Comparison of ENCODE assay signal across 12 cellular contexts in genomic region chr22:43127166-43127908, GRCh38. TPM values are rescaled to one million over a fixed set of nuclear protein-coding genes. Genes with fewer than 3 reads are reported as not detected.
DNase-seq lines count a peak whose midpoint lies in the region; TF ChIP-seq lines count a peak whose summit lies in the region.
"Had no signal": no experiment of that assay in that cellular context is flagged by ENCODE, and none has a peak within 500 bp of the region (broad histone marks: within the 10 kb centered on the region; RNA-seq: fewer than 3 reads in every experiment).

No MANE protein-coding gene starts in this region.

- peak overlapping the region; percentile 75 for H3K27ac Mint-ChIP-seq in HFFc6

- no peaks in the 10 kb centered on the region for H4K20me1 ChIP-seq in osteoblast (ENCODE audit: insufficient read depth, low read length)

- TF ChIP-seq CTCF in HFFc6 (IDR thresholded peaks at IDR 0.05), result no peak
- TF ChIP-seq CTCF in breast epithelium (IDR thresholded peaks at IDR 0.05), result no peak
- no peak for TF ChIP-seq CTCF in osteoblast (IDR thresholded peaks at IDR 0.05; ENCODE audit: extremely low read depth, low read depth, low read length)
- no peak for TF ChIP-seq CTCF in GM13977 (IDR thresholded peaks at IDR 0.05; ENCODE audit: extremely low read depth, insufficient read depth, missing control alignments)

- H3K27me3 Mint-ChIP-seq in HFFc6 (ENCODE audit: insufficient read depth), result no peaks in the 10 kb centered on the region; the same call in none of the 2 replicates

- peaks cover 0 to 8% of the 10 kb centered on the region in 2 donors for H3K4me1 ChIP-seq in breast epithelium
- peaks cover 9% of the 10 kb centered on the region for H3K4me1 ChIP-seq in osteoblast (ENCODE audit: insufficient read depth, low read length)

- no peak overlapping the region for H2AFZ ChIP-seq in osteoblast (ENCODE audit: low read length)

- H3K9me3 ChIP-seq in breast epithelium (no peaks in the 10 kb centered on the region), osteoblast (ENCODE audit: low read depth, low read length) (no peaks in the 10 kb centered on the region)

- no peak overlapping the region for H3K4me2 ChIP-seq in osteoblast (ENCODE audit: insufficient read depth, low read length)

- in situ Hi-C loops in GM13977 (cut with MboI; ENCODE audit: low pct_unique_long_range_greater_than_20kb, low sequenced_read_pairs, unreplicated experiment), result no loop called here

- H3K36me3 Mint-ChIP-seq in HFFc6 (ENCODE audit: low read depth), result no peaks in the 10 kb centered on the region

- H3K4me1 Mint-ChIP-seq in HFFc6 (ENCODE audit: low read depth), result peaks cover 14% of the 10 kb centered on the region

- H3K27ac ChIP-seq in breast epithelium (peak overlapping the region; percentile 66 to 74), osteoblast (ENCODE audit: low read depth, low read length) (no peak overlapping the region)

- no peak for TF ChIP-seq POLR2A in breast epithelium (IDR thresholded peaks at IDR 0.05)

- H3K27me3 ChIP-seq in breast epithelium, result no peaks in the 10 kb centered on the region
- no peaks in the 10 kb centered on the region for H3K27me3 ChIP-seq in osteoblast (ENCODE audit: insufficient read depth, low read length)

- no peaks in the 10 kb centered on the region for H3K79me2 ChIP-seq in osteoblast (ENCODE audit: insufficient read depth, low read length)

- no peak overlapping the region for H3K4me3 Mint-ChIP-seq in HFFc6

- H3K36me3 ChIP-seq in breast epithelium (no peaks in the 10 kb centered on the region), osteoblast (ENCODE audit: insufficient read depth, low read length) (peaks cover 4% of the 10 kb centered on the region)

- H3K9me3 Mint-ChIP-seq in HFFc6, result no peaks in the 10 kb centered on the region

- intact Hi-C loops in breast epithelium (cut with DNase I; ENCODE audit: low total_unique reads), result no loop called here

- H3K4me3 ChIP-seq in breast epithelium (no peak overlapping the region), osteoblast (ENCODE audit: insufficient read depth, low read length) (no peak overlapping the region)
- H3K4me3 ChIP-seq: lung had no signal

- DNase-seq in HFFc6 (no peak), breast epithelium (ENCODE audit: low spot score in 2 of 2) (no peak), osteoblast (ENCODE audit: insufficient read length, low spot score, missing footprints) (peak; percentile 65), NCI-H1930 (lab: John Stamatoyannopoulos, UW) (no peak), GM13977 (ENCODE audit: low spot score) (no peak), kidney glomerular epithelial cell (lab: John Stamatoyannopoulos, UW) (no peak)
- DNase-seq: activated T-cell treated with anti-CD3 and anti-CD28 coated beads for 4 hours; effector CD8-positive, alpha-beta T cell; SHP77 treated with DMSO at 0.1 percent for 48 hours; stimulated activated CD4-positive, alpha-beta T cell treated with anti-CD3 and anti-CD28 coated beads, Interleukin-2, amount 100 ng/mL, for 24 hours; stimulated activated naive CD4-positive, alpha-beta T cell treated with Interleukin-2 at 50 U/mL for 16 hours had no signal

RNA-seq across cellular contexts. Expression of gene MCAT, which starts 15.9 kb away (rescaled TPM):
- 10 to 100 TPM; 15.1 to 16.6 (median 15.6) TPM for total RNA-seq in HFFc6 (2021; fragmentation: NEBNext Ultra II Directional; extraction: Animal tissue kit (Norgen Biotek cat#: 25700))
- total RNA-seq in breast epithelium (10 to 100 TPM; 18.6 to 31.1 (median 26.2) TPM), osteoblast (12.7 and 21.4 TPM in 2 replicates)

RNA-seq across cellular contexts. Expression of gene BIK, which starts 16.8 kb away (rescaled TPM):
- total RNA-seq in HFFc6 (2021; fragmentation: NEBNext Ultra II Directional; extraction: Animal tissue kit (Norgen Biotek cat#: 25700)), result under 1 TPM in 1 of 6 experiments, not detected in 5; 0.20 TPM
- total RNA-seq in breast epithelium, result 10 to 100 TPM in 2 of 3 donors, not detected in 1; 22.6 to 25.0 TPM
- total RNA-seq in osteoblast, result not detected in 2 replicates

RNA-seq across cellular contexts. Expression of gene TSPO, which starts 24.0 kb away (rescaled TPM):
- 100 to 1,000 TPM; 325 to 442 (median 361) TPM for total RNA-seq in HFFc6 (2021; fragmentation: NEBNext Ultra II Directional; extraction: Animal tissue kit (Norgen Biotek cat#: 25700))
- total RNA-seq in breast epithelium (100 to 1,000 TPM; 250 to 468 (median 284) TPM), osteoblast (274 and 297 TPM in 2 replicates)

RNA-seq across cellular contexts. Expression of gene TTLL1, which starts 38.1 kb away (rescaled TPM):
- 1 to 10 TPM; 5.7 to 7.7 (median 6.5) TPM for total RNA-seq in HFFc6 (2021; fragmentation: NEBNext Ultra II Directional; extraction: Animal tissue kit (Norgen Biotek cat#: 25700))
- total RNA-seq in breast epithelium (1 to 10 TPM; 4.6 to 6.4 (median 5.2) TPM), osteoblast (15.9 and 20.0 TPM in 2 replicates)

RNA-seq across cellular contexts. Expression of gene TTLL12, which starts 59.6 kb away (rescaled TPM):
- total RNA-seq in HFFc6 (2021; fragmentation: NEBNext Ultra II Directional; extraction: Animal tissue kit (Norgen Biotek cat#: 25700)), result 10 to 100 TPM; 33.9 to 42.4 (median 38.7) TPM
- 10 to 100 TPM; 25.9 to 36.0 (median 31.4) TPM for total RNA-seq in breast epithelium
- 29.0 and 29.2 TPM in 2 replicates for total RNA-seq in osteoblast
